Comparison of ENCODE assay signal across 11 cellular contexts in genomic region chr11:2338760-2339159, GRCh38. TPM values are rescaled to one million over a fixed set of nuclear protein-coding genes. Genes with fewer than 3 reads are reported as not detected.
A peak's percentile ranks its signal among the peaks of the same experiment; 100 is the strongest.
DNase-seq lines count a peak whose midpoint lies in the region; ATAC-seq, FAIRE-seq and TF ChIP-seq lines count a peak whose summit lies in the region.
"Not testable (repeated sequence)": the region's sequence is repeated elsewhere in the genome, so short reads cannot be mapped to it uniquely, and the experiment has no call there.
"Had no signal": no experiment of that assay in that cellular context is flagged by ENCODE, and none has a peak within 500 bp of the region (broad histone marks: within the 10 kb centered on the region; RNA-seq: fewer than 3 reads in every experiment).

No MANE protein-coding gene starts in this region.

- not testable (repeated sequence) for H3K9me2 ChIP-seq in OCI-LY7 (ENCODE audit: insufficient read depth, low read length)

- H2AFZ ChIP-seq in OCI-LY7 (ENCODE audit: low read length); GM12878 (ENCODE audit: control insufficient read depth, low read depth, low read length): not testable (repeated sequence)
- peak overlapping the region; percentile 30 for H2AFZ ChIP-seq in keratinocyte (ENCODE audit: control insufficient read depth, low read length)

- RAD21 ChIA-PET in GM12878 (lab: Charles Lee; ENCODE audit: unreplicated experiment): interaction anchor here (1.6 kb wide), 1 partner anchor 82 kb away, joined by 3 read pairs; no protein-coding TSS in a partner anchor

- not testable (repeated sequence) for ATAC-seq in GM12878

- peak; percentile 77 for DNase-seq in ELF-1 (ENCODE audit: low read depth, low spot score)
- not testable (repeated sequence) for DNase-seq in GM13977 (ENCODE audit: low spot score); GM12878 (ENCODE audit: low read depth, low spot score); keratinocyte (ENCODE audit: low read depth, low spot score); prostate gland (ENCODE audit: low spot score)
- peak; percentile 19 for DNase-seq in OCI-LY7 (ENCODE audit: low spot score)
- peak; percentile 79 for DNase-seq in endodermal cell

- in situ Hi-C loops in GM13977 (cut with MboI; ENCODE audit: low pct_unique_long_range_greater_than_20kb, low sequenced_read_pairs, unreplicated experiment); GM12878 (cut with MboI): not testable (repeated sequence)

- H3K27me3 Mint-ChIP-seq in endodermal cell (ENCODE audit: insufficient read depth): not testable (repeated sequence)

- not testable (repeated sequence) for TF ChIP-seq EP300 in GM12878 (IDR thresholded peaks at IDR 0.05; ENCODE audit: borderline replicate concordance in 1 of 2, control insufficient read depth in 1 of 2, low read depth in 2 of 2, low read length in 2 of 2)

- TF ChIP-seq CTCF in GM13977 (IDR thresholded peaks at IDR 0.05; ENCODE audit: extremely low read depth, insufficient read depth, missing control alignments) (peak; percentile 11), GM12878 (IDR thresholded peaks at IDR 0.05 in 2 of 3, conservative IDR thresholded peaks at IDR 0.05 in 1 of 3; ENCODE audit: control insufficient read depth in 2 of 3, extremely low read depth in 1 of 3, insufficient read depth in 1 of 3, low read depth in 3 of 3, low read length in 3 of 3) (0 out of 6 replicates have a peak, but pooled peaks of 2 of the 3 experiments have one; percentile 7 to 12), prostate gland (IDR thresholded peaks at IDR 0.05) (peak in 1 of 4 experiments; percentile 16)
- not testable (repeated sequence) for TF ChIP-seq CTCF in OCI-LY7 (conservative IDR thresholded peaks at IDR 0.05; ENCODE audit: low read length); endodermal cell (conservative IDR thresholded peaks at IDR 0.05); keratinocyte (optimal IDR thresholded peaks at IDR 0.05 in 1 of 3, IDR thresholded peaks at IDR 0.05 in 1 of 3, conservative IDR thresholded peaks at IDR 0.05 in 1 of 3; ENCODE audit: extremely low read depth in 1 of 3, insufficient read depth in 2 of 3, low read length in 3 of 3)

- peaks cover 10% of the 10 kb centered on the region for H3K9me3 ChIP-seq in HUES6 (ENCODE audit: control insufficient read depth, insufficient read depth, low read depth, low read length)
- H3K9me3 ChIP-seq in OCI-LY7 (ENCODE audit: low read length); GM12878 (replicated peaks; ENCODE audit: control insufficient read depth, insufficient read depth, low read length); endodermal cell (ENCODE audit: control insufficient read depth, low read length); keratinocyte (ENCODE audit: control insufficient read depth, low read depth, low read length); prostate gland: not testable (repeated sequence)

- not testable (repeated sequence) for H3K36me3 Mint-ChIP-seq in endodermal cell (ENCODE audit: low read depth)

- TF ChIP-seq POLR2A in GM12878 (IDR thresholded peaks at IDR 0.05; ENCODE audit: low read depth, low read length); prostate gland (IDR thresholded peaks at IDR 0.05): not testable (repeated sequence)

- H3K27ac ChIP-seq in HUES6 (ENCODE audit: low read depth, low read length) (peak overlapping the region; percentile 71; the same call in 1 of the 2 replicates), prostate gland (peak overlapping the region; percentile 8 to 22)
- not testable (repeated sequence) for H3K27ac ChIP-seq in OCI-LY7 (ENCODE audit: low read depth, low read length, poor library complexity, severe bottlenecking); GM12878 (ENCODE audit: control insufficient read depth, insufficient read depth); endodermal cell (ENCODE audit: low read depth, low read length); keratinocyte (ENCODE audit: control insufficient read depth, insufficient read depth, low read length)

- 39% methylated on average over 8 of the region's 8 CpGs for WGBS in GM12878 (ENCODE audit: insufficient coverage, insufficient replicate concordance, low lambda C conversion rate, missing lambda C conversion rate)
- 72 to 86% methylated on average over 8 of the region's 8 CpGs for WGBS in endodermal cell (ENCODE audit: insufficient coverage in 1 of 2, insufficient read length in 1 of 2), 2 experiments
- WGBS in prostate gland: 60% methylated on average over 8 of the region's 8 CpGs

- not testable (repeated sequence) for BruUV-seq in OCI-LY7 (replicated peaks; lab: Mats Ljungman, UMichigan); GM12878 (replicated peaks; lab: Mats Ljungman, UMichigan)

- peaks cover 38% of the 10 kb centered on the region for H3K4me1 Mint-ChIP-seq in endodermal cell

- peak overlapping the region; percentile 18; the same call in 1 of the 2 replicates for H3K4me3 ChIP-seq in HUES6 (ENCODE audit: low read depth, low read length)
- H3K4me3 ChIP-seq in OCI-LY7 (ENCODE audit: low read depth, low read length, poor library complexity, severe bottlenecking); GM12878; endodermal cell (ENCODE audit: low read length); keratinocyte (ENCODE audit: control insufficient read depth in 2 of 3, extremely low read depth in 1 of 3, insufficient read depth in 2 of 3, low read depth in 1 of 3, low read length in 3 of 3); prostate gland: not testable (repeated sequence)

- TF ChIP-seq RAD21 in GM12878 (IDR thresholded peaks at IDR 0.05; ENCODE audit: insufficient read depth, low read depth, low read length): not testable (repeated sequence)

- CTCF ChIA-PET in OCI-LY7 (lab: Charles Lee; ENCODE audit: unreplicated experiment); GM12878 (lab: Yijun Ruan, JAX): not testable (repeated sequence)

- intact Hi-C loops in OCI-LY7 (cut with micrococcal nuclease; ENCODE audit: unreplicated experiment); GM12878 (cut with micrococcal nuclease; ENCODE audit: unreplicated experiment); prostate gland (cut with DNase I): not testable (repeated sequence)

- H3K27me3 ChIP-seq in HUES6 (ENCODE audit: control insufficient read depth, insufficient read depth, low read length); GM12878 (replicated peaks in 1 of 2; ENCODE audit: control insufficient read depth in 2 of 2, insufficient read depth in 2 of 2, low read length in 1 of 2); endodermal cell (ENCODE audit: control insufficient read depth, insufficient read depth, low read length, poor library complexity, severe bottlenecking); keratinocyte (ENCODE audit: control insufficient read depth, extremely low read depth, insufficient read depth, low read length); prostate gland (replicated peaks; ENCODE audit: insufficient read depth): not testable (repeated sequence)

- not testable (repeated sequence) for H3K79me2 ChIP-seq in OCI-LY7 (ENCODE audit: insufficient read depth, low read depth, low read length); GM12878 (ENCODE audit: control insufficient read depth, insufficient read depth, low read length); keratinocyte (ENCODE audit: control insufficient read depth, insufficient read depth, low read length)

- peak overlapping the region; percentile 53 for H3K9ac ChIP-seq in HUES6 (ENCODE audit: low read length)
- not testable (repeated sequence) for H3K9ac ChIP-seq in GM12878 (ENCODE audit: control insufficient read depth, insufficient read depth, low read length); endodermal cell (ENCODE audit: extremely low read depth, low read length, poor library complexity, severe bottlenecking); keratinocyte (ENCODE audit: control insufficient read depth, extremely low read depth, insufficient read depth, low read length)

- H3K4me2 ChIP-seq in OCI-LY7 (ENCODE audit: low read length); GM12878 (ENCODE audit: control insufficient read depth, insufficient read depth); keratinocyte (ENCODE audit: control insufficient read depth, extremely low read depth, insufficient read depth, low read depth, low read length): not testable (repeated sequence)

- FAIRE-seq in GM12878 (lab: Jason Lieb, UNC); keratinocyte (lab: Jason Lieb, UNC): not testable (repeated sequence)

- not testable (repeated sequence) for H4K20me1 ChIP-seq in OCI-LY7 (ENCODE audit: insufficient read depth, low read length); GM12878 (ENCODE audit: control insufficient read depth, insufficient read depth); keratinocyte (ENCODE audit: control insufficient read depth, extremely low read depth, insufficient read depth, low read length)

- H3K36me3 ChIP-seq in HUES6 (ENCODE audit: control insufficient read depth, insufficient read depth, low read length); OCI-LY7 (ENCODE audit: insufficient read depth, low read length); GM12878 (ENCODE audit: control insufficient read depth in 2 of 2, insufficient read depth in 2 of 2, low read length in 1 of 2); endodermal cell (ENCODE audit: control insufficient read depth, insufficient read depth, low read length); keratinocyte (ENCODE audit: control insufficient read depth in 2 of 2, extremely low read depth in 1 of 2, insufficient read depth in 2 of 2, low read length in 2 of 2); prostate gland: not testable (repeated sequence)

- H3K9me1 ChIP-seq in keratinocyte (ENCODE audit: control insufficient read depth, extremely low read depth, insufficient read depth, low read length): not testable (repeated sequence)

- SMC1A ChIA-PET in GM12878 (lab: Charles Lee; ENCODE audit: uncharacterized antibody, unreplicated experiment): not testable (repeated sequence)

- dilution Hi-C loops in keratinocyte (cut with MboI; ENCODE audit: extremely low pct_ligation_motif_present, low sequenced_read_pairs): not testable (repeated sequence)

- POLR2A ChIA-PET in OCI-LY7 (lab: Charles Lee); GM12878 (lab: Charles Lee): not testable (repeated sequence)

- not testable (repeated sequence) for H3K9me3 Mint-ChIP-seq in endodermal cell

- H3K27ac Mint-ChIP-seq in endodermal cell: peak overlapping the region; percentile 36

- H3K4me3 Mint-ChIP-seq in endodermal cell: not testable (repeated sequence)

- H3K4me1 ChIP-seq in HUES6 (ENCODE audit: control insufficient read depth, insufficient read depth, low read length): peaks cover 41% of the 10 kb centered on the region
- H3K4me1 ChIP-seq in OCI-LY7 (ENCODE audit: insufficient read depth, low read length, poor library complexity, severe bottlenecking); GM12878 (ENCODE audit: control insufficient read depth, insufficient read depth, low read length); endodermal cell (ENCODE audit: control insufficient read depth, insufficient read depth, low read length); keratinocyte (ENCODE audit: control insufficient read depth, extremely low read depth, insufficient read depth, low read length); prostate gland (replicated peaks): not testable (repeated sequence)

RNA-seq across cellular contexts. Expression of gene TSPAN32, which starts 36.9 kb away (rescaled TPM):
- total RNA-seq in OCI-LY7 (2014; rRNA removed; shearing (Covaris generic)): 0.69 and 1.1 TPM in 2 replicates
- total RNA-seq in OCI-LY7 (2022): 1.5 and 2.0 TPM in 2 replicates
- 0.52 and 0.76 TPM in 2 replicates for total RNA-seq in GM12878 (2013; cell fraction: nucleolus; rRNA removed)
- not detected in 2 replicates for total RNA-seq in GM12878 (2014; rRNA removed)
- total RNA-seq in GM12878 (2014; rRNA removed; fragmentation: Illumina TruSeq; extraction: Trizol): not detected in 2 replicates
- total RNA-seq in GM12878 (2021): not detected in 2 replicates
- polyA plus RNA-seq in GM12878 (2011; ENCODE audit: low read depth): not detected
- 0.09 TPM in 1 of 2 replicates, not detected in the other for polyA plus RNA-seq in GM12878 (2011; rRNA removed)
- 0.08 and 0.22 TPM in 2 replicates for polyA plus RNA-seq in GM12878 (2011; cell fraction: cytosol; rRNA removed)
- polyA plus RNA-seq in GM12878 (2011; cell fraction: nucleus; rRNA removed): 1.0 and 1.5 TPM in 2 replicates
- polyA plus RNA-seq in GM12878 (2012): not detected in 2 replicates
- polyA plus RNA-seq in GM12878 (2014; fragmentation: Illumina TruSeq; extraction: Trizol): not detected in 2 replicates
- not detected for polyA plus RNA-seq in GM12878 (2014; fragmentation: Nextera tagmentation; extraction: Ambion mirVana)
- 0.08 TPM in 1 of 2 replicates, not detected in the other for polyA plus RNA-seq in GM12878 (2014; rRNA removed)
- polyA plus RNA-seq in GM12878 (2016; fragmentation: Nextera tagmentation; extraction: Ambion mirVana): under 1 TPM in 1 of 2 experiments, not detected in 1; 0.08 TPM
- not detected in 2 replicates for polyA minus RNA-seq in GM12878 (2011; rRNA and poly(A)+ RNA removed)
- not detected in 2 replicates for polyA minus RNA-seq in GM12878 (2011; cell fraction: cytosol; rRNA and poly(A)+ RNA removed)
- 0.12 TPM in 1 of 2 replicates, not detected in the other for polyA minus RNA-seq in GM12878 (2011; cell fraction: nucleus; rRNA and poly(A)+ RNA removed)
- not detected for total RNA-seq in endodermal cell
- polyA plus RNA-seq in endodermal cell (2013, experiment 1 of 2): not detected
- 0.70 TPM for polyA plus RNA-seq in endodermal cell (2013, experiment 2 of 2)
- not detected in 3 replicates for polyA plus RNA-seq in keratinocyte
- not detected for polyA plus RNA-seq in keratinocyte (2011; ENCODE audit: low read depth)
- not detected in 2 replicates for polyA plus RNA-seq in keratinocyte (2011; cell fraction: cytosol; rRNA removed)
- polyA plus RNA-seq in keratinocyte (2011; cell fraction: nucleus; rRNA removed): not detected in 2 replicates
- not detected in 2 replicates for polyA plus RNA-seq in keratinocyte (2012; ENCODE audit: low replicate concordance)
- not detected in 3 replicates for polyA minus RNA-seq in keratinocyte
- polyA minus RNA-seq in keratinocyte (2011; cell fraction: cytosol; rRNA and poly(A)+ RNA removed): not detected
- not detected in 2 replicates for polyA minus RNA-seq in keratinocyte (2011; cell fraction: nucleus; rRNA and poly(A)+ RNA removed)
- total RNA-seq in prostate gland: not detected
- total RNA-seq: G401, H7 had no signal

RNA-seq across cellular contexts. Expression of gene C11orf21, which starts 37.0 kb away (rescaled TPM):
- total RNA-seq in OCI-LY7 (2014; rRNA removed; shearing (Covaris generic)): 0.47 TPM in 1 of 2 replicates, not detected in the other
- 1.9 and 2.5 TPM in 2 replicates for total RNA-seq in OCI-LY7 (2022)
- not detected in 2 replicates for total RNA-seq in GM12878 (2013; cell fraction: nucleolus; rRNA removed)
- 0.05 and 0.11 TPM in 2 replicates for total RNA-seq in GM12878 (2014; rRNA removed)
- not detected in 2 replicates for total RNA-seq in GM12878 (2014; rRNA removed; fragmentation: Illumina TruSeq; extraction: Trizol)
- total RNA-seq in GM12878 (2021): 0.26 TPM in 1 of 2 replicates, not detected in the other
- not detected for polyA plus RNA-seq in GM12878 (2011; ENCODE audit: low read depth)
- 0.06 TPM in 1 of 2 replicates, not detected in the other for polyA plus RNA-seq in GM12878 (2011; rRNA removed)
- polyA plus RNA-seq in GM12878 (2011; cell fraction: cytosol; rRNA removed): 0.08 TPM in 1 of 2 replicates, not detected in the other
- polyA plus RNA-seq in GM12878 (2011; cell fraction: nucleus; rRNA removed): 0.04 and 0.18 TPM in 2 replicates
- polyA plus RNA-seq in GM12878 (2012): not detected in 2 replicates
- 0.04 TPM in 1 of 2 replicates, not detected in the other for polyA plus RNA-seq in GM12878 (2014; fragmentation: Illumina TruSeq; extraction: Trizol)
- not detected for polyA plus RNA-seq in GM12878 (2014; fragmentation: Nextera tagmentation; extraction: Ambion mirVana)
- not detected in 2 replicates for polyA plus RNA-seq in GM12878 (2014; rRNA removed)
- not detected for polyA plus RNA-seq in GM12878 (2016; fragmentation: Nextera tagmentation; extraction: Ambion mirVana)
- not detected in 2 replicates for polyA minus RNA-seq in GM12878 (2011; rRNA and poly(A)+ RNA removed)
- not detected in 2 replicates for polyA minus RNA-seq in GM12878 (2011; cell fraction: cytosol; rRNA and poly(A)+ RNA removed)
- not detected in 2 replicates for polyA minus RNA-seq in GM12878 (2011; cell fraction: nucleus; rRNA and poly(A)+ RNA removed)
- under 1 TPM in 1 of 2 donors, not detected in 1; 0.20 TPM for total RNA-seq in endodermal cell
- polyA plus RNA-seq in endodermal cell (2013, experiment 1 of 2): not detected
- polyA plus RNA-seq in endodermal cell (2013, experiment 2 of 2): not detected
- not detected in 3 replicates for polyA plus RNA-seq in keratinocyte
- not detected for polyA plus RNA-seq in keratinocyte (2011; ENCODE audit: low read depth)
- not detected in 2 replicates for polyA plus RNA-seq in keratinocyte (2011; cell fraction: cytosol; rRNA removed)
- not detected in 2 replicates for polyA plus RNA-seq in keratinocyte (2011; cell fraction: nucleus; rRNA removed)
- polyA plus RNA-seq in keratinocyte (2012; ENCODE audit: low replicate concordance): not detected in 2 replicates
- not detected in 3 replicates for polyA minus RNA-seq in keratinocyte
- not detected for polyA minus RNA-seq in keratinocyte (2011; cell fraction: cytosol; rRNA and poly(A)+ RNA removed)
- polyA minus RNA-seq in keratinocyte (2011; cell fraction: nucleus; rRNA and poly(A)+ RNA removed): not detected in 2 replicates
- total RNA-seq in prostate gland: under 1 TPM in 1 of 2 donors, not detected in 1; 0.85 TPM
- total RNA-seq: G401, H7, HepG2 had no signal

RNA-seq across cellular contexts. Expression of gene CD81, which starts 38.4 kb away (rescaled TPM):
- total RNA-seq in OCI-LY7 (2014; rRNA removed; shearing (Covaris generic)): 233 and 290 TPM in 2 replicates
- total RNA-seq in OCI-LY7 (2022) (343 and 404 TPM in 2 replicates), GM12878 (2014; rRNA removed) (58.2 and 59.2 TPM in 2 replicates), GM12878 (2014; rRNA removed; fragmentation: Illumina TruSeq; extraction: Trizol) (48.9 and 55.3 TPM in 2 replicates), GM12878 (2021) (145 TPM in 2 replicates), endodermal cell (100 to 1,000 TPM; 275 to 331 TPM), prostate gland (100 to 1,000 TPM; 472 to 927 TPM)
- 117 and 127 TPM in 2 replicates for total RNA-seq in GM12878 (2013; cell fraction: nucleolus; rRNA removed)
- 105 TPM for polyA plus RNA-seq in GM12878 (2011; ENCODE audit: low read depth)
- polyA plus RNA-seq in GM12878 (2011; rRNA removed) (55.2 and 106 TPM in 2 replicates), GM12878 (2014; fragmentation: Illumina TruSeq; extraction: Trizol) (49.0 and 99.3 TPM in 2 replicates), GM12878 (2014; fragmentation: Nextera tagmentation; extraction: Ambion mirVana) (1 to 10 TPM; 2.0 to 7.8 TPM), GM12878 (2014; rRNA removed) (118 and 139 TPM in 2 replicates), GM12878 (2016; fragmentation: Nextera tagmentation; extraction: Ambion mirVana) (10 to 100 TPM; 18.1 to 24.1 TPM), keratinocyte (194 to 429 TPM (median 320 TPM) in 3 replicates)
- polyA plus RNA-seq in GM12878 (2011; cell fraction: cytosol; rRNA removed): 215 and 249 TPM in 2 replicates
- 252 and 253 TPM in 2 replicates for polyA plus RNA-seq in GM12878 (2011; cell fraction: nucleus; rRNA removed)
- polyA plus RNA-seq in GM12878 (2012): 161 and 203 TPM in 2 replicates
- 150 and 192 TPM in 2 replicates for polyA minus RNA-seq in GM12878 (2011; rRNA and poly(A)+ RNA removed)
- polyA minus RNA-seq in GM12878 (2011; cell fraction: cytosol; rRNA and poly(A)+ RNA removed): 81.7 and 85.6 TPM in 2 replicates
- 38.2 and 56.5 TPM in 2 replicates for polyA minus RNA-seq in GM12878 (2011; cell fraction: nucleus; rRNA and poly(A)+ RNA removed)
- polyA plus RNA-seq in endodermal cell (2013, experiment 1 of 2): 204 TPM
- polyA plus RNA-seq in endodermal cell (2013, experiment 2 of 2): 188 TPM
- 94.1 TPM for polyA plus RNA-seq in keratinocyte (2011; ENCODE audit: low read depth)
- 211 and 326 TPM in 2 replicates for polyA plus RNA-seq in keratinocyte (2011; cell fraction: cytosol; rRNA removed)
- 476 and 659 TPM in 2 replicates for polyA plus RNA-seq in keratinocyte (2011; cell fraction: nucleus; rRNA removed)
- polyA plus RNA-seq in keratinocyte (2012; ENCODE audit: low replicate concordance): 517 and 572 TPM in 2 replicates
- 327 to 957 TPM (median 546 TPM) in 3 replicates for polyA minus RNA-seq in keratinocyte
- 543 TPM for polyA minus RNA-seq in keratinocyte (2011; cell fraction: cytosol; rRNA and poly(A)+ RNA removed)
- polyA minus RNA-seq in keratinocyte (2011; cell fraction: nucleus; rRNA and poly(A)+ RNA removed): 405 and 451 TPM in 2 replicates
- total RNA-seq: HepG2 had no signal
- polyA plus RNA-seq: HepG2 had no signal
